Comparison of ENCODE assay signal across 8 cellular contexts in genomic region chr19:14530005-14530348, GRCh38. TPM values are rescaled to one million over a fixed set of nuclear protein-coding genes. Genes with fewer than 3 reads are reported as not detected.
A peak's percentile ranks its signal among the peaks of the same experiment; 100 is the strongest.
DNase-seq lines count a peak whose midpoint lies in the region; ATAC-seq and TF ChIP-seq lines count a peak whose summit lies in the region.

No MANE protein-coding gene starts in this region.

- peaks cover 5% of the 10 kb centered on the region for H3K4me1 ChIP-seq in iPS-18a (ENCODE audit: control insufficient read depth, low read depth, low read length)

- H3K9me3 Mint-ChIP-seq in activated naive CD8-positive, alpha-beta T cell treated with anti-CD3 and anti-CD28 coated beads, Interleukin-2, amount 10 ng/mL, durations not matched to agents 7 days and 5 days, result no peaks in the 10 kb centered on the region
- H3K9me3 Mint-ChIP-seq in stimulated activated naive B cell treated with anti-CD40 and anti-IgM and Interleukin-4, amounts not matched to agents 10 μg/mL and 1 μg/mL and 100 μg/mL, for 72 hours, result no peaks in the 10 kb centered on the region

- peak overlapping the region; percentile 86 for H3K4me3 ChIP-seq in AG09309 (ENCODE audit: control insufficient read depth, low read depth, low read length)
- peak overlapping the region; percentile 80 for H3K4me3 ChIP-seq in HFF-Myc (replicated peaks; ENCODE audit: low read depth, low read length)
- H3K4me3 ChIP-seq in iPS-18a (ENCODE audit: low read length), result peak overlapping the region; percentile 81

- H3K36me3 ChIP-seq in iPS-18a (ENCODE audit: control insufficient read depth, low read depth, low read length), result no peaks in the 10 kb centered on the region

- no peak for TF ChIP-seq CTCF in AG09309 (IDR thresholded peaks at IDR 0.05; ENCODE audit: control insufficient read depth, insufficient read depth, low read depth, low read length, missing control alignments)
- no peak for TF ChIP-seq CTCF in HFF-Myc (IDR thresholded peaks at IDR 0.05; ENCODE audit: low read depth, low read length, missing control alignments)

- POLR2A ChIA-PET in activated naive CD8-positive, alpha-beta T cell treated with anti-CD3 and anti-CD28 coated beads, Interleukin-2, amount 10 ng/mL, durations not matched to agents 7 days and 5 days (lab: Charles Lee), result interaction anchor here (0.6 to 3.6 kb wide), 5 partner anchors 12 to 448 kb away, joined by 3 to 34 read pairs (median 6); partner anchors contain the start of gene DNAJB1

- peak overlapping the region; percentile 96 for H3K27ac Mint-ChIP-seq in activated naive CD8-positive, alpha-beta T cell treated with anti-CD3 and anti-CD28 coated beads, Interleukin-2, amount 10 ng/mL, durations not matched to agents 7 days and 5 days
- H3K27ac Mint-ChIP-seq in stimulated activated naive B cell treated with anti-CD40 and anti-IgM and Interleukin-4, amounts not matched to agents 10 μg/mL and 1 μg/mL and 100 μg/mL, for 72 hours, result peak overlapping the region; percentile 99

- H3K27me3 ChIP-seq in iPS-18a (ENCODE audit: control insufficient read depth, insufficient read depth, low read length), result no peaks in the 10 kb centered on the region

- peak overlapping the region; percentile 43 for H3K27ac ChIP-seq in iPS-18a (ENCODE audit: low read length)

- intact Hi-C loops in posterior vena cava (cut with DNase I), result no loop called here

- peaks cover 13% of the 10 kb centered on the region for H3K4me1 Mint-ChIP-seq in activated naive CD8-positive, alpha-beta T cell treated with anti-CD3 and anti-CD28 coated beads, Interleukin-2, amount 10 ng/mL, durations not matched to agents 7 days and 5 days
- peaks cover 6 to 27% of the 10 kb centered on the region in 2 donors for H3K4me1 Mint-ChIP-seq in stimulated activated naive B cell treated with anti-CD40 and anti-IgM and Interleukin-4, amounts not matched to agents 10 μg/mL and 1 μg/mL and 100 μg/mL, for 72 hours

- H3K9me3 ChIP-seq in iPS-18a (ENCODE audit: control insufficient read depth, low read depth, low read length), result no peaks in the 10 kb centered on the region

- H3K27me3 Mint-ChIP-seq in activated naive CD8-positive, alpha-beta T cell treated with anti-CD3 and anti-CD28 coated beads, Interleukin-2, amount 10 ng/mL, durations not matched to agents 7 days and 5 days, result no peaks in the 10 kb centered on the region
- H3K27me3 Mint-ChIP-seq in stimulated activated naive B cell treated with anti-CD40 and anti-IgM and Interleukin-4, amounts not matched to agents 10 μg/mL and 1 μg/mL and 100 μg/mL, for 72 hours, result no peaks in the 10 kb centered on the region

- peak overlapping the region; percentile 74 for H3K9ac ChIP-seq in iPS-18a (ENCODE audit: low read length)

- DNase-seq in AG09309 (ENCODE audit: low read depth) (no peak), HFF-Myc (ENCODE audit: extremely low read depth, low read depth) (no peak), HT-29 (ENCODE audit: low spot score) (no peak), posterior vena cava (ENCODE audit: low spot score) (no peak)
- no peak for DNase-seq in activated naive CD8-positive, alpha-beta T cell treated with anti-CD3 and anti-CD28 coated beads, Interleukin-2, amount 10 ng/mL, durations not matched to agents 7 days and 5 days
- no peak for DNase-seq in stimulated activated naive B cell treated with anti-CD40 and anti-IgM and Interleukin-4, amounts not matched to agents 10 μg/mL and 1 μg/mL and 100 μg/mL, for 72 hours

- peak overlapping the region; percentile 97 for H3K4me3 Mint-ChIP-seq in activated naive CD8-positive, alpha-beta T cell treated with anti-CD3 and anti-CD28 coated beads, Interleukin-2, amount 10 ng/mL, durations not matched to agents 7 days and 5 days
- peak overlapping the region; percentile 95 to 100 for H3K4me3 Mint-ChIP-seq in stimulated activated naive B cell treated with anti-CD40 and anti-IgM and Interleukin-4, amounts not matched to agents 10 μg/mL and 1 μg/mL and 100 μg/mL, for 72 hours

- H3K36me3 Mint-ChIP-seq in activated naive CD8-positive, alpha-beta T cell treated with anti-CD3 and anti-CD28 coated beads, Interleukin-2, amount 10 ng/mL, durations not matched to agents 7 days and 5 days, result peaks cover 7% of the 10 kb centered on the region
- peaks cover 0 to 1% of the 10 kb centered on the region in 2 donors for H3K36me3 Mint-ChIP-seq in stimulated activated naive B cell treated with anti-CD40 and anti-IgM and Interleukin-4, amounts not matched to agents 10 μg/mL and 1 μg/mL and 100 μg/mL, for 72 hours

- no peak for ATAC-seq in activated naive CD8-positive, alpha-beta T cell treated with anti-CD3 and anti-CD28 coated beads, Interleukin-2, amount 10 ng/mL, durations not matched to agents 7 days and 5 days (ENCODE audit: low read depth)
- peak in 1 of 2 donors; percentile 11 for ATAC-seq in stimulated activated naive B cell treated with anti-CD40 and anti-IgM and Interleukin-4, amounts not matched to agents 10 μg/mL and 1 μg/mL and 100 μg/mL, for 72 hours (replicated peaks)
- ATAC-seq in GM21526 (IDR thresholded peaks at IDR 0.05; ENCODE audit: low FRiP score, unreplicated experiment), result no peak

RNA-seq across cellular contexts. Expression of gene TECR, which starts 0.6 kb away (rescaled TPM):
- total RNA-seq in activated naive CD8-positive, alpha-beta T cell treated with anti-CD3 and anti-CD28 coated beads, Interleukin-2, amount 10 ng/mL, durations not matched to agents 7 days and 5 days, result 100 to 1,000 TPM; 161 to 168 TPM
- total RNA-seq in HT-29 (2014; rRNA removed; shearing (Covaris generic)), result 117 and 146 TPM in 2 replicates
- 10 to 100 TPM; 36.8 to 56.6 TPM for total RNA-seq in posterior vena cava

RNA-seq across cellular contexts. Expression of gene DNAJB1, which starts 11.8 kb away (rescaled TPM):
- total RNA-seq in activated naive CD8-positive, alpha-beta T cell treated with anti-CD3 and anti-CD28 coated beads, Interleukin-2, amount 10 ng/mL, durations not matched to agents 7 days and 5 days, result 100 to 1,000 TPM; 103 to 110 TPM
- 77.7 and 79.9 TPM in 2 replicates for total RNA-seq in HT-29 (2014; rRNA removed; shearing (Covaris generic))
- 10 to 100 TPM; 56.2 to 63.2 TPM for total RNA-seq in posterior vena cava

RNA-seq across cellular contexts. Expression of gene GIPC1, which starts 34.0 kb away (rescaled TPM):
- total RNA-seq in activated naive CD8-positive, alpha-beta T cell treated with anti-CD3 and anti-CD28 coated beads, Interleukin-2, amount 10 ng/mL, durations not matched to agents 7 days and 5 days, result 10 to 100 TPM; 31.7 to 32.4 TPM
- total RNA-seq in HT-29 (2014; rRNA removed; shearing (Covaris generic)), result 296 and 305 TPM in 2 replicates
- total RNA-seq in posterior vena cava, result 10 to 100 TPM; 43.5 to 46.1 TPM

RNA-seq across cellular contexts. Expression of gene NDUFB7, which starts 41.9 kb away (rescaled TPM):
- total RNA-seq in activated naive CD8-positive, alpha-beta T cell treated with anti-CD3 and anti-CD28 coated beads, Interleukin-2, amount 10 ng/mL, durations not matched to agents 7 days and 5 days, result 100 to 1,000 TPM in 1 of 2 experiments, 10 to 100 TPM in 1; 90.7 to 108 TPM
- total RNA-seq in HT-29 (2014; rRNA removed; shearing (Covaris generic)), result 482 and 492 TPM in 2 replicates
- 100 to 1,000 TPM; 157 to 177 TPM for total RNA-seq in posterior vena cava

RNA-seq across cellular contexts. Expression of gene CLEC17A, which starts 52.9 kb away (rescaled TPM):
- total RNA-seq in activated naive CD8-positive, alpha-beta T cell treated with anti-CD3 and anti-CD28 coated beads, Interleukin-2, amount 10 ng/mL, durations not matched to agents 7 days and 5 days, result under 1 TPM in 1 of 2 experiments, not detected in 1; 0.17 TPM
- not detected in 2 replicates for total RNA-seq in HT-29 (2014; rRNA removed; shearing (Covaris generic))
- total RNA-seq in posterior vena cava, result under 1 TPM in 1 of 2 donors, not detected in 1; 0.42 TPM
